1 cellular context compared by ENCODE assay signal in genomic region chr11:61955416-61956135, GRCh38.
A peak's percentile ranks its signal among the peaks of the same experiment; 100 is the strongest.
TF ChIP-seq lines count a peak whose summit lies in the region.

No MANE protein-coding gene starts in this region.

TF ChIP-seq in K562, 482 proteins besides CTCF, POLR2A, EP300 and RAD21:
- TF ChIP-seq POLR2G (IDR thresholded peaks at IDR 0.05; ENCODE audit: low read depth, low read length) (peak; percentile 31; the same call in 1 of the 2 replicates), ZNF507 (tag; conservative IDR thresholded peaks at IDR 0.05) (no peak), RBFOX2 (IDR thresholded peaks at IDR 0.05; ENCODE audit: low read depth, low read length) (0 out of 2 replicates have a peak, but pooled peaks have one; percentile 22), ZBTB7A (IDR thresholded peaks at IDR 0.05; ENCODE audit: borderline replicate concordance, control insufficient read depth, low read depth, low read length) (0 out of 2 replicates have a peak, but pooled peaks have one; percentile 23), HINFP (tag; conservative IDR thresholded peaks at IDR 0.05; ENCODE audit: low read depth) (no peak)
